Comparison of ENCODE assay signal across 10 cellular contexts in the genomic region with DNA sequence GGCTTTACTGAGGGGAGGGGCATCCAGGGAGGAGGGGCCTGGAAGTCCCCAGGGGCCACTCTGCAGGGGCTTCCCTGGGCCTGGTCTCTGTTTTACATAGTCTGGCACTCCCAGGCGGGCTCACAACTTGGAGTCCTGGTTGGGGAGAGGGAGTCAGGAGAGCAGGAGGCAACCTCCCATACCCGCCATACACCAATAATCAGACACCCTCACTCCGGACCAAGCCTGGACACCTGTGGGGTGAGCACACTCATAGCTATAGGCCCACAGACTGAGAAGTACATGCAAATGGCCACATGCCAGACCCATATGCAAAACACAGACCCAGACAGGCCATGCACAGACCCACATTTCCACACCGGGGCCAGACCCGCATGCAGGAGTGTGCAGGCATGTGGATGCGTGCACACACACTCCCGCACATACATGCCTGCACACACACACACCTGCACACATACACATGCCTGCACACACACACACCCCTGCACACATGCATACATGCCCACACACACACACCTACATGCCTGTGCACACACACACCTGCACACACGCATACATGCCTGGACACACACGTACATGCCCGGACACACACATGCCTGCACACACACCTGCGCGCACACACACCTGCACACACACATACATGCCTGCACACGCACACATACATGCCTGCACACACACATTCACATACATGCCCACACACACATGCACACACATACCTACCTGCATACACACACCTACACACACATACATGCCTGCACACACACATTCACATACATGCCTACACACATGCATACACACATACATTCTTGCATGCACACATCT.
DNase-seq lines count a peak whose midpoint lies in the region; ATAC-seq and TF ChIP-seq lines count a peak whose summit lies in the region.
"Had no signal": no experiment of that assay in that cellular context is flagged by ENCODE, and none has a peak within 500 bp of the region (broad histone marks: within the 10 kb centered on the region; RNA-seq: fewer than 3 reads in every experiment).

No MANE protein-coding gene starts in this region.

- no peaks in the 10 kb centered on the region for H3K27me3 ChIP-seq in CD8-positive, alpha-beta T cell (ENCODE audit: insufficient read depth, low read length)
- no peaks in the 10 kb centered on the region for H3K27me3 ChIP-seq in ascending aorta
- H3K27me3 ChIP-seq in body of pancreas, result no peaks in the 10 kb centered on the region

- CTCF ChIA-PET in CD8-positive, alpha-beta T cell (lab: Charles Lee), result interaction anchor here (1.0 kb wide), 1 partner anchor 18 kb away, joined by 4 read pairs; no protein-coding TSS in a partner anchor
- CTCF ChIA-PET in activated CD4-positive, alpha-beta memory T cell treated with anti-CD3 and anti-CD28 coated beads, Interleukin-2, amount 10 ng/mL, durations not matched to agents 7 days and 5 days (lab: Charles Lee), result no interaction called here

- H3K27me3 Mint-ChIP-seq in CD8-positive, alpha-beta T cell (ENCODE audit: low read depth), result no peaks in the 10 kb centered on the region
- H3K27me3 Mint-ChIP-seq in activated CD4-positive, alpha-beta memory T cell treated with anti-CD3 and anti-CD28 coated beads, Interleukin-2, amount 10 ng/mL, durations not matched to agents 7 days and 5 days, result no peaks in the 10 kb centered on the region

- POLR2A ChIA-PET in CD8-positive, alpha-beta T cell (lab: Charles Lee), result interaction anchor here (1.1 to 1.5 kb wide), 2 partner anchors 22 to 48 kb away, joined by 3 to 4 read pairs; no protein-coding TSS in a partner anchor
- POLR2A ChIA-PET in activated CD4-positive, alpha-beta memory T cell treated with anti-CD3 and anti-CD28 coated beads, Interleukin-2, amount 10 ng/mL, durations not matched to agents 7 days and 5 days (lab: Charles Lee), result interaction anchor here (1.0 to 2.2 kb wide), 3 partner anchors 12 to 37 kb away, joined by 3 to 9 read pairs (median 3); no protein-coding TSS in a partner anchor

- intact Hi-C loops in CD8-positive, alpha-beta T cell (cut with DNase I, micrococcal nuclease), result loop anchor here in 1 of 2 experiments (10.0 kb wide), 1 partner anchor 515 kb away; a partner anchor contains a TSS
- intact Hi-C loops in ascending aorta (cut with DNase I) (no loop called here), body of pancreas (cut with DNase I) (no loop called here)

- H3K4me3 ChIP-seq in CD8-positive, alpha-beta T cell (ENCODE audit: low read depth, low read length), result no peak overlapping the region
- H3K4me3 ChIP-seq in ascending aorta, result no peak overlapping the region
- no peak overlapping the region for H3K4me3 ChIP-seq in body of pancreas

- H3K27ac ChIP-seq in CD8-positive, alpha-beta T cell (ENCODE audit: low read depth, low read length), result no peak overlapping the region
- H3K27ac ChIP-seq in ascending aorta (no peak overlapping the region), body of pancreas (no peak overlapping the region)

- ATAC-seq in CD8-positive, alpha-beta T cell, result no peak
- ATAC-seq in GM19043 (IDR thresholded peaks at IDR 0.05; ENCODE audit: low read depth, unreplicated experiment), result peak; percentile 53
- ATAC-seq in HG02973 (IDR thresholded peaks at IDR 0.05; ENCODE audit: unreplicated experiment), result peak; percentile 38
- no peak for ATAC-seq in body of pancreas

- H3K9me3 Mint-ChIP-seq in CD8-positive, alpha-beta T cell, result no peaks in the 10 kb centered on the region
- H3K9me3 Mint-ChIP-seq in activated CD4-positive, alpha-beta memory T cell treated with anti-CD3 and anti-CD28 coated beads, Interleukin-2, amount 10 ng/mL, durations not matched to agents 7 days and 5 days, result peaks cover 2% of the 10 kb centered on the region

- no peaks in the 10 kb centered on the region for H3K9me3 ChIP-seq in CD8-positive, alpha-beta T cell (ENCODE audit: low read length)
- no peaks in the 10 kb centered on the region for H3K9me3 ChIP-seq in ascending aorta
- no peaks in the 10 kb centered on the region for H3K9me3 ChIP-seq in body of pancreas

- no peaks in the 10 kb centered on the region for H3K36me3 ChIP-seq in CD8-positive, alpha-beta T cell (ENCODE audit: insufficient read depth, low read length)
- H3K36me3 ChIP-seq in ascending aorta, result no peaks in the 10 kb centered on the region
- no peaks in the 10 kb centered on the region for H3K36me3 ChIP-seq in body of pancreas (replicated peaks in 1 of 2; ENCODE audit: insufficient read depth in 1 of 2, low read depth in 2 of 2)

- H3K4me1 ChIP-seq in CD8-positive, alpha-beta T cell (ENCODE audit: insufficient read depth, low read length), result peaks cover 71% of the 10 kb centered on the region
- no peaks in the 10 kb centered on the region for H3K4me1 ChIP-seq in ascending aorta
- no peaks in the 10 kb centered on the region for H3K4me1 ChIP-seq in body of pancreas

- H3K4me3 Mint-ChIP-seq in CD8-positive, alpha-beta T cell, result no peak overlapping the region
- H3K4me3 Mint-ChIP-seq in activated CD4-positive, alpha-beta memory T cell treated with anti-CD3 and anti-CD28 coated beads, Interleukin-2, amount 10 ng/mL, durations not matched to agents 7 days and 5 days, result no peak overlapping the region

- peak overlapping the region; percentile 93 for H3K27ac Mint-ChIP-seq in CD8-positive, alpha-beta T cell
- peak overlapping the region; percentile 97 for H3K27ac Mint-ChIP-seq in activated CD4-positive, alpha-beta memory T cell treated with anti-CD3 and anti-CD28 coated beads, Interleukin-2, amount 10 ng/mL, durations not matched to agents 7 days and 5 days

- in situ Hi-C loops in G401 (cut with HindIII; ENCODE audit: low sequenced_read_pairs), result no loop called here

- no peak for TF ChIP-seq CTCF in CD8-positive, alpha-beta T cell (IDR thresholded peaks at IDR 0.05)
- TF ChIP-seq CTCF in ascending aorta (IDR thresholded peaks at IDR 0.05) (no peak), body of pancreas (IDR thresholded peaks at IDR 0.05) (no peak)

- peaks cover 73% of the 10 kb centered on the region for H3K4me1 Mint-ChIP-seq in CD8-positive, alpha-beta T cell (ENCODE audit: low read depth)
- H3K4me1 Mint-ChIP-seq in activated CD4-positive, alpha-beta memory T cell treated with anti-CD3 and anti-CD28 coated beads, Interleukin-2, amount 10 ng/mL, durations not matched to agents 7 days and 5 days, result peaks cover 74% of the 10 kb centered on the region

- no peaks in the 10 kb centered on the region for H3K36me3 Mint-ChIP-seq in CD8-positive, alpha-beta T cell
- no peaks in the 10 kb centered on the region for H3K36me3 Mint-ChIP-seq in activated CD4-positive, alpha-beta memory T cell treated with anti-CD3 and anti-CD28 coated beads, Interleukin-2, amount 10 ng/mL, durations not matched to agents 7 days and 5 days (ENCODE audit: low read depth)

- no peak for DNase-seq in CD8-positive, alpha-beta T cell
- DNase-seq in activated CD4-positive, alpha-beta memory T cell treated with anti-CD3 and anti-CD28 coated beads, Interleukin-2, amount 10 ng/mL, durations not matched to agents 7 days and 5 days, result no peak
- DNase-seq in ascending aorta (ENCODE audit: low spot score in 2 of 2), result no peak
- DNase-seq in G401 (ENCODE audit: low spot score), result no peak
- DNase-seq in body of pancreas, result no peak
- no peak for DNase-seq in amniotic stem cell (lab: John Stamatoyannopoulos, UW)
- DNase-seq: activated CD4-positive, CD25-positive, alpha-beta regulatory T cell treated with anti-CD3 and anti-CD28 coated beads, Interleukin-2, amount 50 U/mL, for 72 hours; DMS79 treated with DMSO at 0.1 percent for 48 hours had no signal

- 86% methylated on average over 12 to 13 of the region's 13 CpGs for WGBS in body of pancreas, 2 donors

- no peak for TF ChIP-seq POLR2A in body of pancreas (IDR thresholded peaks at IDR 0.05)

Comparison
In these comparisons a context has a peak if more than half of its experiments do, and no peak if none do; other contexts are left out.
1. ATAC-seq: peak in GM19043 (single experiment) and HG02973 (single experiment); none in CD8-positive, alpha-beta T cell (single experiment) and body of pancreas (single experiment).